In the genomic region with DNA sequence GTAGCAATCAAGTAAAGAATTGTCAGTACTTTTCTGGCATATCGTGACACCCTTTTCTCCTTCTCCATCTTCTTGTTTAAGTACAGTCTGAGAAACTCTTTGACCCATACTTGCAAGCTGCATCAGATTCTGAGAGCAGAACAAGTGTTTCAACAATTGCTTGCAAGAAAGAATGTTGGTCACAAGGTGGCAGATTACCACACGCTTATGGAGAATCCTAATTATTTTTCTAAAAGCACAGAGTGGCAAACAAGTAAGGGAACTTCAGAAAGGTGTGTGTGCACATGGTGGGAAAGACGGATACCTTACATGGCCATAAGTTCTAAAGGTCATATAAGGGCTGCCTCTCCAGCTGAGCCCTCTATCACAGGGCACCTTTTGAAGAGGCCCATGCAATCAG, we compare ENCODE assay signal across 14 cellular contexts.
DNase-seq lines count a peak whose midpoint lies in the region; ATAC-seq and TF ChIP-seq lines count a peak whose summit lies in the region.
"Had no signal": no experiment of that assay in that cellular context is flagged by ENCODE, and none has a peak within 500 bp of the region (broad histone marks: within the 10 kb centered on the region; RNA-seq: fewer than 3 reads in every experiment).

No MANE protein-coding gene starts in this region.

- no peaks in the 10 kb centered on the region for H3K9me2 ChIP-seq in hepatocyte (replicated peaks; ENCODE audit: insufficient read depth)

- no peak overlapping the region for H3T11ph ChIP-seq in H9 (ENCODE audit: low read length)

- WGBS in H9 (ENCODE audit: extremely low coverage, insufficient read length, low lambda C conversion rate) = no CpG with 5 or more reads among the region's 3 CpGs
- WGBS in hepatocyte (ENCODE audit: low lambda C conversion rate, missing lambda C conversion rate) = 56% methylated on average over 3 of the region's 3 CpGs

- no peak overlapping the region for H3K4ac ChIP-seq in H9 (ENCODE audit: low read depth, low read length)

- no peak overlapping the region for H2BK20ac ChIP-seq in H9 (ENCODE audit: low read depth, low read length, poor library complexity, severe bottlenecking)

- no peak overlapping the region for H2BK120ac ChIP-seq in H9 (ENCODE audit: low read depth, low read length, poor library complexity, severe bottlenecking)

- no peak overlapping the region for H3K4me3 ChIP-seq in hepatocyte
- H3K4me3 ChIP-seq: stomach had no signal

- DNase-seq in AG08395 (ENCODE audit: low spot score) (peak; percentile 12), H9 (no peak), astrocyte of the hippocampus (ENCODE audit: low read depth, low spot score) (peak; percentile 46), hepatocyte (ENCODE audit: low spot score) (peak; percentile 7), AG08396 (ENCODE audit: low spot score) (no peak)
- DNase-seq in stimulated activated CD4-positive, alpha-beta T cell treated with anti-CD3 and anti-CD28 coated beads, Interleukin-2, amount 100 ng/mL, for 48 hours = no peak
- DNase-seq: activated CD4-positive, alpha-beta T cell treated with anti-CD3 and anti-CD28 coated beads, Interleukin-2, amount 50 U/mL, for 4 hours; C1 segment of cervical spinal cord; NCI-H146; stomach had no signal

- peaks cover 0 to 32% of the 10 kb centered on the region in 2 experiments; a peak in 3 of 5 replicates for H3K9me3 Mint-ChIP-seq in H9
- H3K9me3 Mint-ChIP-seq: T-helper 1 cell treated with Interleukin-12 subunit alpha and Interleukin-12 subunit beta and Interleukin-4 antibody, amounts not matched to agents 30 μg/mL and 1 μg/mL, for 36 hours had no signal

- H4K91ac ChIP-seq in H9 (ENCODE audit: insufficient read length, low read depth, low read length) = no peak overlapping the region

- H3K4me3 Mint-ChIP-seq in H9 = no peak overlapping the region
- H3K4me3 Mint-ChIP-seq: T-helper 1 cell treated with Interleukin-12 subunit alpha and Interleukin-12 subunit beta and Interleukin-4 antibody, amounts not matched to agents 30 μg/mL and 1 μg/mL, for 36 hours had no signal

- no peaks in the 10 kb centered on the region for H3K36me3 ChIP-seq in hepatocyte (replicated peaks; ENCODE audit: insufficient read depth, low read depth)
- H3K36me3 ChIP-seq: stomach had no signal

- H3K27ac ChIP-seq in H9 (ENCODE audit: insufficient read length, low read depth, low read length) (no peak overlapping the region), hepatocyte (no peak overlapping the region)
- H3K27ac ChIP-seq: stomach had no signal

- H2BK5ac ChIP-seq in H9 (ENCODE audit: insufficient read length, low read length) = no peak overlapping the region

- H4K20me1 ChIP-seq in H9 (ENCODE audit: control insufficient read depth, insufficient read depth, insufficient read length) (no peaks in the 10 kb centered on the region), hepatocyte (ENCODE audit: insufficient read depth, poor library complexity, severe bottlenecking) (no peaks in the 10 kb centered on the region)

- no peak overlapping the region for H3K18ac ChIP-seq in H9 (ENCODE audit: insufficient read length, low read depth, low read length)

- H3K23me2 ChIP-seq in H9 (ENCODE audit: insufficient read length, low read depth, low read length, poor library complexity, severe bottlenecking) = no peaks in the 10 kb centered on the region

- H3K79me2 ChIP-seq in H9 (ENCODE audit: insufficient read depth, low read length) = no peaks in the 10 kb centered on the region
- H3K79me2 ChIP-seq in hepatocyte = no peaks in the 10 kb centered on the region

- ATAC-seq in HG03045 (IDR thresholded peaks at IDR 0.05; ENCODE audit: unreplicated experiment) = no peak
- ATAC-seq in GM18502 (IDR thresholded peaks at IDR 0.05; ENCODE audit: poor library complexity, unreplicated experiment) = no peak
- ATAC-seq: HepG2 had no signal

- H3K9me3 ChIP-seq in H9 (ENCODE audit: control insufficient read depth, low read depth, low read length) (no peaks in the 10 kb centered on the region), hepatocyte (ENCODE audit: low read depth) (no peaks in the 10 kb centered on the region)
- H3K9me3 ChIP-seq: stomach had no signal

- H4K8ac ChIP-seq in H9 (replicated peaks; ENCODE audit: insufficient read length, low read depth, low read length) = no peak overlapping the region

- H4K5ac ChIP-seq in H9 (ENCODE audit: insufficient read length, low read depth, low read length) = no peak overlapping the region

- no peaks in the 10 kb centered on the region for H3K79me1 ChIP-seq in H9 (ENCODE audit: insufficient read depth, low read depth, low read length, poor library complexity, severe bottlenecking)

- H3K23ac ChIP-seq in H9 (ENCODE audit: insufficient read length, low read depth, low read length) = no peak overlapping the region

- H3K36me3 Mint-ChIP-seq in H9 (ENCODE audit: insufficient read depth in 1 of 3, low read depth in 3 of 3) = no peaks in the 10 kb centered on the region

- H3K56ac ChIP-seq in H9 (ENCODE audit: insufficient read length, low read depth, low read length) = no peak overlapping the region

- H3K27me3 Mint-ChIP-seq in H9 (ENCODE audit: low read depth) = no peaks in the 10 kb centered on the region

- no peak overlapping the region for H3K14ac ChIP-seq in H9 (ENCODE audit: insufficient read depth, low read length)

- H3K27me3 ChIP-seq in H9 (ENCODE audit: insufficient read depth, low read length) = no peaks in the 10 kb centered on the region
- H3K27me3 ChIP-seq in hepatocyte = no peaks in the 10 kb centered on the region
- H3K27me3 ChIP-seq: stomach had no signal

- H2BK15ac ChIP-seq in H9 (ENCODE audit: low read depth, low read length) = no peak overlapping the region

- H3K4me1 ChIP-seq in H9 (ENCODE audit: insufficient read depth, low read length) (no peaks in the 10 kb centered on the region), hepatocyte (ENCODE audit: insufficient read depth) (no peaks in the 10 kb centered on the region)
- H3K4me1 ChIP-seq: stomach had no signal

- no peak overlapping the region for H2AK5ac ChIP-seq in H9 (ENCODE audit: insufficient read length, low read length)

- H3K4me1 Mint-ChIP-seq in H9 = no peaks in the 10 kb centered on the region

- no peak overlapping the region for H2BK12ac ChIP-seq in H9 (ENCODE audit: insufficient read length, low read depth, low read length)

- no peak overlapping the region for H2AFZ ChIP-seq in H9 (ENCODE audit: low read length)
- H2AFZ ChIP-seq in hepatocyte = no peak overlapping the region

- TF ChIP-seq CTCF in H9 (conservative IDR thresholded peaks at IDR 0.05) = peak; percentile 49; the same call in 2 of the 3 replicates
- TF ChIP-seq CTCF in hepatocyte (IDR thresholded peaks at IDR 0.05; ENCODE audit: poor library complexity) = peak; percentile 27

- no peak overlapping the region for H3K4me2 ChIP-seq in H9 (ENCODE audit: insufficient read depth, insufficient read length, low read length)
- no peak overlapping the region for H3K4me2 ChIP-seq in hepatocyte

- H3K9ac ChIP-seq in H9 (ENCODE audit: extremely low read depth, insufficient read length, low read length) = no peak overlapping the region

- H3K27ac Mint-ChIP-seq in H9 = no peak overlapping the region; a peak in 1 of 7 replicates
- H3K27ac Mint-ChIP-seq: T-helper 1 cell treated with Interleukin-12 subunit alpha and Interleukin-12 subunit beta and Interleukin-4 antibody, amounts not matched to agents 30 μg/mL and 1 μg/mL, for 36 hours had no signal

Comparison
In these comparisons a context has a peak if more than half of its experiments do, and no peak if none do; other contexts are left out.
1. DNase-seq: peak in AG08395 (single experiment), astrocyte of the hippocampus (single experiment) and hepatocyte (single experiment); none in H9 (single experiment), stimulated activated CD4-positive, alpha-beta T cell treated with anti-CD3 and anti-CD28 coated beads, Interleukin-2, amount 100 ng/mL, for 48 hours (0 of 2) and AG08396 (single experiment).